In genomic region chr15:101057841-101058407, GRCh38 we compare ENCODE assay signal across 23 cellular contexts.
DNase-seq lines count a peak whose midpoint lies in the region; ATAC-seq and TF ChIP-seq lines count a peak whose summit lies in the region.
"Had no signal": no experiment of that assay in that cellular context is flagged by ENCODE, and none has a peak within 500 bp of the region (broad histone marks: within the 10 kb centered on the region; RNA-seq: fewer than 3 reads in every experiment).

No MANE protein-coding gene starts in this region.

- H3K4me1 ChIP-seq in right cardiac atrium (ENCODE audit: control insufficient read depth, insufficient read depth, low read length) (no peaks in the 10 kb centered on the region), hepatocyte (ENCODE audit: insufficient read depth) (no peaks in the 10 kb centered on the region), osteoblast (ENCODE audit: insufficient read depth, low read length) (no peaks in the 10 kb centered on the region)
- H3K4me1 ChIP-seq: adrenal gland, BE2C, body of pancreas, Peyer's patch, SJCRH30 had no signal

- H3K9me3 ChIP-seq in right cardiac atrium (ENCODE audit: control insufficient read depth, low read length) (no peaks in the 10 kb centered on the region), hepatocyte (ENCODE audit: low read depth) (no peaks in the 10 kb centered on the region), osteoblast (ENCODE audit: low read depth, low read length) (no peaks in the 10 kb centered on the region)
- H3K9me3 ChIP-seq: adrenal gland, BE2C, body of pancreas, Peyer's patch, SJCRH30 had no signal

- H3K79me2 ChIP-seq in hepatocyte (no peaks in the 10 kb centered on the region), osteoblast (ENCODE audit: insufficient read depth, low read length) (no peaks in the 10 kb centered on the region)

- 88% methylated on average over 14 of the region's 14 CpGs for WGBS in right cardiac atrium
- WGBS in hepatocyte (ENCODE audit: low lambda C conversion rate, missing lambda C conversion rate) = 88% methylated on average over 14 of the region's 14 CpGs

- no peak for ATAC-seq in right cardiac atrium
- ATAC-seq in HG03432 (IDR thresholded peaks at IDR 0.05; ENCODE audit: unreplicated experiment) = no peak
- ATAC-seq: body of pancreas, left ventricle myocardium superior, sciatic nerve had no signal

- no peaks in the 10 kb centered on the region for H3K9me2 ChIP-seq in hepatocyte (replicated peaks; ENCODE audit: insufficient read depth)

- H2AFZ ChIP-seq in hepatocyte (no peak overlapping the region), osteoblast (ENCODE audit: low read length) (no peak overlapping the region)

- H3K27me3 ChIP-seq in right cardiac atrium (ENCODE audit: control insufficient read depth, insufficient read depth) (no peaks in the 10 kb centered on the region), hepatocyte (no peaks in the 10 kb centered on the region), osteoblast (ENCODE audit: insufficient read depth, low read length) (no peaks in the 10 kb centered on the region)
- H3K27me3 ChIP-seq: adrenal gland, BE2C, body of pancreas, Peyer's patch, SJCRH30 had no signal

- H3K4me3 ChIP-seq in right cardiac atrium (ENCODE audit: low read length) (no peak overlapping the region), hepatocyte (no peak overlapping the region), osteoblast (ENCODE audit: insufficient read depth, low read length) (no peak overlapping the region)
- H3K4me3 ChIP-seq: adrenal gland, body of pancreas, Peyer's patch, SJCRH30 had no signal

- H3K4me2 ChIP-seq in hepatocyte (no peak overlapping the region), osteoblast (ENCODE audit: insufficient read depth, low read length) (no peak overlapping the region)

- no peak for TF ChIP-seq CTCF in hepatocyte (IDR thresholded peaks at IDR 0.05; ENCODE audit: poor library complexity)
- no peak for TF ChIP-seq CTCF in osteoblast (IDR thresholded peaks at IDR 0.05; ENCODE audit: extremely low read depth, low read depth, low read length)

- H3K27ac ChIP-seq in right cardiac atrium (ENCODE audit: low read length) (no peak overlapping the region), hepatocyte (no peak overlapping the region), osteoblast (ENCODE audit: low read depth, low read length) (no peak overlapping the region)
- H3K27ac ChIP-seq: body of pancreas, Peyer's patch, SJCRH30 had no signal

- peak; percentile 36 for DNase-seq in cardiac septum (ENCODE audit: low spot score)
- no peak for DNase-seq in right cardiac atrium
- DNase-seq in hepatocyte (ENCODE audit: low spot score) = peak; percentile 2
- DNase-seq in osteoblast (ENCODE audit: insufficient read length, low spot score, missing footprints) = peak; percentile 46
- no peak for DNase-seq in SKM-1 treated with dmso at 0.1 percent for 144 hours (lab: John Stamatoyannopoulos, UW; ENCODE audit: unreplicated experiment)
- no peak for DNase-seq in SKM-1 (lab: John Stamatoyannopoulos, UW; ENCODE audit: unreplicated experiment)
- no peak for DNase-seq in MV-4-11 (lab: John Stamatoyannopoulos, UW)
- DNase-seq: activated CD4-positive, alpha-beta T cell treated with anti-CD3 and anti-CD28 coated beads for 1 hour; activated naive CD4-positive, alpha-beta T cell treated with Interleukin-2 at 50 U/mL for 16 hours; BE2C; body of pancreas; cerebellar nuclear complex; GDM1; left ventricle myocardium superior; NCI-H1105; NCI-H187 treated with DMSO at 0.1 percent for 48 hours; NCI-H526 treated with DMSO at 0.1 percent for 48 hours; SJCRH30; stimulated activated naive CD4-positive, alpha-beta T cell treated with Interleukin-2 at 50 U/mL for 16 hours had no signal

- intact Hi-C loops in cardiac septum (cut with DNase I) = no loop called here
- intact Hi-C loops in right cardiac atrium (cut with DNase I) = no loop called here

- H3K36me3 ChIP-seq in hepatocyte (replicated peaks; ENCODE audit: insufficient read depth, low read depth) = no peaks in the 10 kb centered on the region
- peaks cover 68% of the 10 kb centered on the region for H3K36me3 ChIP-seq in osteoblast (ENCODE audit: insufficient read depth, low read length)
- H3K36me3 ChIP-seq: BE2C had no signal

- H4K20me1 ChIP-seq in hepatocyte (ENCODE audit: insufficient read depth, poor library complexity, severe bottlenecking) (no peaks in the 10 kb centered on the region), osteoblast (ENCODE audit: insufficient read depth, low read length) (no peaks in the 10 kb centered on the region)

Comparison
In these comparisons a context has a peak if more than half of its experiments do, and no peak if none do; other contexts are left out.
1. DNase-seq: peak in cardiac septum (single experiment), hepatocyte (single experiment) and osteoblast (single experiment); none in right cardiac atrium (0 of 3), SKM-1 treated with dmso at 0.1 percent for 144 hours (single experiment), SKM-1 (single experiment) and MV-4-11 (single experiment).